Comparison of ENCODE assay signal across 1 cellular context in the genomic region with DNA sequence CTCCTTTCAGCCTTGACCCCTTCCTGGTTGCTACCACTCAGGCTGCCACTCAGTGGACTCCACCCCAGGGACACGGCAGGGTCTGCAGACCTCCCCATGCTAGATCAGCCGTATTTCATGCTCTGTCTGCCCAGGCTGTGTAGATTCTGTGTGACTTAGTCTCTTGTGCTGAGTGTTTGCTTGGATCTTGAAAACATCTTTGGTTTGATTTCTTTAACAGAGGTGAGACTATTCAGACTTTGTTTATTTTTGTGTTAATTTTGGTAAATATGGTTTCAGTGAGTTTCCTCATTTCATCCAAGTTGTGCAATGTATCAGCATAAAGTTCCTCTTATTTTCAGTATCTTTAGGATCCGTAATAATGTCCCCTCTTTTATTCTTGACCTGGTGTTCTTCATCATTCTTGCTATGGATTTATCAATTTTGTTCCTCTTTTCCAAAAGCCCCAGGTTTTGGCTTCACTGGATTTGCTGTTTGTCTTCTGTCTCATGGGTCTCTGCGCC.
TF ChIP-seq lines count a peak whose summit lies in the region.

No MANE protein-coding gene starts in this region.

TF ChIP-seq in GM23338, 12 proteins besides CTCF, POLR2A, EP300 and RAD21 (continued from another document):
- TF ChIP-seq, protein P1, sequence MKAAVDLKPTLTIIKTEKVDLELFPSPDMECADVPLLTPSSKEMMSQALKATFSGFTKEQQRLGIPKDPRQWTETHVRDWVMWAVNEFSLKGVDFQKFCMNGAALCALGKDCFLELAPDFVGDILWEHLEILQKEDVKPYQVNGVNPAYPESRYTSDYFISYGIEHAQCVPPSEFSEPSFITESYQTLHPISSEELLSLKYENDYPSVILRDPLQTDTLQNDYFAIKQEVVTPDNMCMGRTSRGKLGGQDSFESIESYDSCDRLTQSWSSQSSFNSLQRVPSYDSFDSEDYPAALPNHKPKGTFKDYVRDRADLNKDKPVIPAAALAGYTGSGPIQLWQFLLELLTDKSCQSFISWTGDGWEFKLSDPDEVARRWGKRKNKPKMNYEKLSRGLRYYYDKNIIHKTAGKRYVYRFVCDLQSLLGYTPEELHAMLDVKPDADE (IDR thresholded peaks at IDR 0.05), result no peak
